8 cellular contexts compared by ENCODE assay signal in the genomic region with DNA sequence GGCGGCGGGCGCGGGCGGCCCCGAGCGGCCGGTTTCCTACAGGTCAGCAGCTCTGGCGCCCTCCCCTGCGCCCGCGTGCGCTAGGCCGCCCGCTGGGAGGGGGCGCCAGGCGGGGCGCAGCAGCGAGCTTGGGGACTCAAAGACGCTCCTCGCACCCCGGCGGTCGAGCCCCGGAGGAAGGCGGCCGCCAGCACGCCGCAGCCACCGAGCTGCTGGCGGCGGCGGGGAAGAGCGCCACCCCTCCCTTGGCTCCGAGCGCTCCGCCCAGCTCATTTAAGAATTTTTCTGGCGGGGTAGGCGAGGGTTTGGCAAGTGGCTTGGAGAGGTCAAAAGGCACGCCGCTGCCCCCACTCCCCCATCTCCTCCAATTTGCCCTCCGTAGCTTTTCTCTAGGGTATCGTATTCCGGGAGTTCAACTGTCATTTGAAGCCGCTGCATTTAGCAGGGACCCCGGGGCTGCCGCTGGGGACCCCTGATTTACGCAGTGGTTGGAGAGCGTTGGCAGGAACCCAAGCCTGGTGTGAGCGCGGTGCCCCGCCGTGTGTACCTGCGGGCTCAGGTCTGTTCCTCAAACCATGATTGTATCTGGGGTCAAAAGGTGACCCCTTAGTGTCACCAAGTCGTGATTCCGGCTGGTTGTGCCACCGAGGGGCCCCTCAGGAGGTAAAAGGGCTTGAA. TPM values are rescaled to one million over a fixed set of nuclear protein-coding genes. Genes with fewer than 3 reads are reported as not detected.
DNase-seq lines count a peak whose midpoint lies in the region; ATAC-seq and TF ChIP-seq lines count a peak whose summit lies in the region.

No MANE protein-coding gene starts in this region.

- H3K27ac ChIP-seq in tibial artery: peak overlapping the region; percentile 87 to 95

- no peaks in the 10 kb centered on the region for H3K36me3 ChIP-seq in tibial artery

- DNase-seq in NK-92 treated with Interleukin-12 subunit alpha and Interleukin-12 subunit beta, amount 100 ng/mL, for 24 hours (lab: John Stamatoyannopoulos, UW): peak; percentile 64
- DNase-seq in NK-92 (lab: John Stamatoyannopoulos, UW; ENCODE audit: unreplicated experiment) (no peak), NCI-H1105 treated with DMSO at 0.1 percent for 48 hours (lab: John Stamatoyannopoulos, UW) (peak; percentile 65), endothelial cell (ENCODE audit: low spot score) (no peak), mucosa of gallbladder (ENCODE audit: low spot score) (peak; percentile 57), tibial artery (peak; percentile 59 to 83)
- peak; percentile 54 for DNase-seq in activated CD4-positive, alpha-beta T cell treated with anti-CD3 and anti-CD28 coated beads for 48 hours

- H3K4me1 ChIP-seq in tibial artery: peaks cover 0 to 55% (median 28%) of the 10 kb centered on the region in 4 donors

- H3K36me3 Mint-ChIP-seq in endothelial cell (ENCODE audit: low read depth, unreplicated experiment): no peaks in the 10 kb centered on the region

- H3K4me1 Mint-ChIP-seq in endothelial cell (ENCODE audit: unreplicated experiment): peaks cover 31% of the 10 kb centered on the region

- intact Hi-C loops in tibial artery (cut with DNase I; ENCODE audit: low total_unique reads): loop anchor here (5.0 to 10.0 kb wide), 3 partner anchors 36 to 1831 kb away; a partner anchor contains a TSS

- ATAC-seq in HG02571 (IDR thresholded peaks at IDR 0.05; ENCODE audit: unreplicated experiment): peak; percentile 24

- H3K4me3 ChIP-seq in tibial artery: peak overlapping the region; percentile 90 to 91

- no peak overlapping the region for H3K27ac Mint-ChIP-seq in endothelial cell (ENCODE audit: unreplicated experiment)

- H3K27me3 Mint-ChIP-seq in endothelial cell (ENCODE audit: unreplicated experiment): peaks cover 19% of the 10 kb centered on the region

- TF ChIP-seq CTCF in endothelial cell (IDR thresholded peaks at IDR 0.05; ENCODE audit: unreplicated experiment) (no peak), tibial artery (IDR thresholded peaks at IDR 0.05) (no peak)

- H3K9me3 ChIP-seq in tibial artery: no peaks in the 10 kb centered on the region

- peak overlapping the region; percentile 94 for H3K4me3 Mint-ChIP-seq in endothelial cell (ENCODE audit: unreplicated experiment)

- H3K27me3 ChIP-seq in tibial artery: no peaks in the 10 kb centered on the region

- no peaks in the 10 kb centered on the region for H3K9me3 Mint-ChIP-seq in endothelial cell (ENCODE audit: unreplicated experiment)

RNA-seq across cellular contexts. Expression of a gene that starts 59.5 kb away (rescaled TPM):
- total RNA-seq in endothelial cell (ENCODE audit: unreplicated experiment): 23.9 TPM
- 82.9 TPM for total RNA-seq in mucosa of gallbladder

Comparison
In these comparisons a context has a peak if more than half of its experiments do, and no peak if none do; other contexts are left out.
1. DNase-seq: peak in NK-92 treated with Interleukin-12 subunit alpha and Interleukin-12 subunit beta, amount 100 ng/mL, for 24 hours (single experiment), NCI-H1105 treated with DMSO at 0.1 percent for 48 hours (single experiment), activated CD4-positive, alpha-beta T cell treated with anti-CD3 and anti-CD28 coated beads for 48 hours (single experiment), mucosa of gallbladder (single experiment) and tibial artery (2 of 2); none in NK-92 (single experiment) and endothelial cell (single experiment).